In genomic region chr2:234198976-234199375, GRCh38 we compare ENCODE assay signal across 22 cellular contexts.
"Had no signal": no experiment of that assay in that cellular context is flagged by ENCODE, and none has a peak within 500 bp of the region (broad histone marks: within the 10 kb centered on the region; RNA-seq: fewer than 3 reads in every experiment).

No MANE protein-coding gene starts in this region.

- ATAC-seq: activated CD4-positive, CD25-positive, alpha-beta regulatory T cell treated with anti-CD3 and anti-CD28 coated beads, Interleukin-2, amount 50 U/mL, for 24 hours; activated CD8-positive, alpha-beta memory T cell treated with anti-CD3 and anti-CD28 coated beads, Interleukin-2, amount 10 ng/mL, durations not matched to agents 7 days and 5 days; activated CD8-positive, alpha-beta T cell treated with anti-CD3 and anti-CD28 coated beads for 36 hours; effector memory CD8-positive, alpha-beta T cell; esophagus mucosa; natural killer cell had no signal

- H3K9me3 ChIP-seq: ascending aorta, colonic mucosa, left ventricle myocardium inferior, upper lobe of left lung had no signal

- H3K27ac ChIP-seq: ascending aorta, colonic mucosa, dorsolateral prefrontal cortex, hepatocyte, left ventricle myocardium inferior, spleen, upper lobe of left lung had no signal

- H3K27me3 ChIP-seq: ascending aorta, colonic mucosa, hepatocyte, upper lobe of left lung had no signal

- H3K4me2 ChIP-seq: hepatocyte had no signal

- H2AFZ ChIP-seq: hepatocyte had no signal

- DNase-seq: activated CD4-positive, alpha-beta T cell treated with anti-CD3 and anti-CD28 coated beads, Interleukin-2, amount 10 ng/mL, durations not matched to agents 7 days and 5 days; activated CD8-positive, alpha-beta memory T cell treated with anti-CD3 and anti-CD28 coated beads, Interleukin-2, amount 10 ng/mL, durations not matched to agents 7 days and 5 days; activated CD8-positive, alpha-beta T cell treated with anti-CD3 and anti-CD28 coated beads for 36 hours; activated gamma-delta T cell treated with Interleukin-2 at 50 U/mL for 16 hours; activated T-cell treated with anti-CD3 and anti-CD28 coated beads for 4 hours; colonic mucosa; dorsolateral prefrontal cortex; effector memory CD8-positive, alpha-beta T cell; glutamatergic neuron; immature natural killer cell; left ventricle myocardium inferior; midbrain; natural killer cell; retina; spleen; stimulated activated CD4-positive, alpha-beta T cell treated with anti-CD3 and anti-CD28 coated beads, Interleukin-4, amount 100 ng/mL, for 1 hour; stimulated activated naive CD4-positive, alpha-beta T cell had no signal

- H3K4me1 ChIP-seq: ascending aorta, colonic mucosa, left ventricle myocardium inferior, spleen had no signal

- H3K4me3 ChIP-seq: ascending aorta, colonic mucosa, dorsolateral prefrontal cortex, hepatocyte, left ventricle myocardium inferior, spleen, upper lobe of left lung had no signal

- H3K36me3 ChIP-seq: ascending aorta, colonic mucosa, left ventricle myocardium inferior, spleen, upper lobe of left lung had no signal
